Comparison of ENCODE assay signal across 33 cellular contexts in the genomic region with DNA sequence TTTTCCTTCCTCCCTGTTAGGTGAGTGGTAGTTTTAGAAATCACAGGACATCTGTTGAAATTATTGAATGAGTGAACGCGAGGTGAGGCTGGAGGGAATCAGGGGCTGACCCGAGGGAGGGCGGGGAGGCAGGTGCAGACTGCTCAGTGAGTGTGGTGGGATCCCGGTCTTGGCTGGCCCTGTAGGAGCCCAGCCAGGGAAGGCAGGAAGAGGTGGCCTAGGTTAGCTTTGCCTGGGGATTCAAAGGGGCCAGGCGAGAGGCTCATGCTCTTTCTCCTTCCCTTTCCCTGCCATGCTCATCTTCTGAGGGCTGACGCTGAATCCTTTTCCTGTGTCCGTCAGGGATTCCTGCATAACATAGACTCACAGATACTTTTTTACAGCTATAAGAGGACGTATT. TPM values are rescaled to one million over a fixed set of nuclear protein-coding genes. Genes with fewer than 3 reads are reported as not detected.
"Had no signal": no experiment of that assay in that cellular context is flagged by ENCODE, and none has a peak within 500 bp of the region (broad histone marks: within the 10 kb centered on the region; RNA-seq: fewer than 3 reads in every experiment).

No MANE protein-coding gene starts in this region.

- DNase-seq: activated CD4-positive, alpha-beta memory T cell treated with anti-CD3 and anti-CD28 coated beads, Interleukin-2, amount 10 ng/mL, durations not matched to agents 7 days and 5 days; activated CD4-positive, alpha-beta T cell treated with anti-CD3 and anti-CD28 coated beads for 1 hour; activated CD4-positive, alpha-beta T cell treated with anti-CD3 and anti-CD28 coated beads for 4 hours; activated CD4-positive, alpha-beta T cell treated with anti-CD3 and anti-CD28 coated beads, Interleukin-2, amount 10 ng/mL, durations not matched to agents 7 days and 5 days; activated CD4-positive, alpha-beta T cell treated with anti-CD3 and anti-CD28 coated beads, Interleukin-2, amount 50 U/mL, for 4 hours; activated effector memory CD4-positive, alpha-beta T cell treated with Interleukin-2 at 50 U/mL for 16 hours; activated gamma-delta T cell treated with Interleukin-2 at 50 U/mL for 16 hours; activated naive CD4-positive, alpha-beta T cell treated with Interleukin-2 at 50 U/mL for 16 hours; activated naive CD8-positive, alpha-beta T cell treated with anti-CD3 and anti-CD28 coated beads for 36 hours; activated naive CD8-positive, alpha-beta T cell treated with anti-CD3 and anti-CD28 coated beads, Interleukin-2, amount 50 U/mL, for 24 hours; activated T-cell treated with anti-CD3 and anti-CD28 coated beads, Interleukin-2, amount 50 U/mL, for 4 hours; adrenal gland; amygdala; aorta; body of pancreas; caudate nucleus; cortex of kidney; dermis blood vessel endothelial cell; effector CD4-positive, alpha-beta T cell; effector memory CD8-positive, alpha-beta T cell; esophagus squamous epithelium; foreskin melanocyte; heart right ventricle; T-helper 2 cell had no signal

- H3K9me3 ChIP-seq: adrenal gland, body of pancreas, esophagus squamous epithelium, gastroesophageal sphincter, heart right ventricle had no signal

- H3K4me1 ChIP-seq: adrenal gland, esophagus squamous epithelium, gastroesophageal sphincter, heart right ventricle had no signal

- H3K4me3 Mint-ChIP-seq: activated CD4-positive, alpha-beta memory T cell treated with anti-CD3 and anti-CD28 coated beads, Interleukin-2, amount 10 ng/mL, durations not matched to agents 7 days and 5 days; activated CD4-positive, alpha-beta T cell treated with anti-CD3 and anti-CD28 coated beads, Interleukin-2, amount 10 ng/mL, durations not matched to agents 7 days and 5 days; activated naive CD4-positive, alpha-beta T cell treated with anti-CD3 and anti-CD28 coated beads, Interleukin-2, amount 50 U/mL, for 24 hours; activated naive CD8-positive, alpha-beta T cell treated with anti-CD3 and anti-CD28 coated beads for 36 hours; activated naive CD8-positive, alpha-beta T cell treated with anti-CD3 and anti-CD28 coated beads, Interleukin-2, amount 50 U/mL, for 24 hours; activated T-cell treated with anti-CD3 and anti-CD28 coated beads, Interleukin-2, amount 50 U/mL, for 4 hours; activated T-helper 17 cell treated with anti-CD3 and anti-CD28 coated beads, Interleukin-2, amount 50 U/mL, for 72 hours; effector memory CD8-positive, alpha-beta T cell had no signal

- H3K27me3 ChIP-seq: adrenal gland, body of pancreas, gastroesophageal sphincter had no signal

- H3K4me3 ChIP-seq: adrenal gland, body of pancreas, esophagus squamous epithelium, gastroesophageal sphincter, heart right ventricle had no signal

- H3K36me3 Mint-ChIP-seq: activated naive CD4-positive, alpha-beta T cell treated with anti-CD3 and anti-CD28 coated beads, Interleukin-2, amount 50 U/mL, for 24 hours; activated naive CD8-positive, alpha-beta T cell treated with anti-CD3 and anti-CD28 coated beads for 36 hours had no signal

- H3K36me3 ChIP-seq: adrenal gland, esophagus squamous epithelium, gastroesophageal sphincter, heart right ventricle had no signal

- H3K4me1 Mint-ChIP-seq: activated CD4-positive, alpha-beta memory T cell treated with anti-CD3 and anti-CD28 coated beads, Interleukin-2, amount 10 ng/mL, durations not matched to agents 7 days and 5 days; activated CD4-positive, alpha-beta T cell treated with anti-CD3 and anti-CD28 coated beads, Interleukin-2, amount 10 ng/mL, durations not matched to agents 7 days and 5 days; activated naive CD4-positive, alpha-beta T cell treated with anti-CD3 and anti-CD28 coated beads, Interleukin-2, amount 50 U/mL, for 24 hours; activated naive CD8-positive, alpha-beta T cell treated with anti-CD3 and anti-CD28 coated beads, Interleukin-2, amount 50 U/mL, for 24 hours; activated T-helper 17 cell treated with anti-CD3 and anti-CD28 coated beads, Interleukin-2, amount 50 U/mL, for 72 hours had no signal

- H3K9me3 Mint-ChIP-seq: activated CD4-positive, alpha-beta memory T cell treated with anti-CD3 and anti-CD28 coated beads, Interleukin-2, amount 10 ng/mL, durations not matched to agents 7 days and 5 days; activated CD4-positive, alpha-beta T cell treated with anti-CD3 and anti-CD28 coated beads, Interleukin-2, amount 10 ng/mL, durations not matched to agents 7 days and 5 days; activated naive CD4-positive, alpha-beta T cell treated with anti-CD3 and anti-CD28 coated beads, Interleukin-2, amount 50 U/mL, for 24 hours; activated naive CD8-positive, alpha-beta T cell treated with anti-CD3 and anti-CD28 coated beads for 36 hours; activated naive CD8-positive, alpha-beta T cell treated with anti-CD3 and anti-CD28 coated beads, Interleukin-2, amount 50 U/mL, for 24 hours; activated T-cell treated with anti-CD3 and anti-CD28 coated beads, Interleukin-2, amount 50 U/mL, for 4 hours; activated T-helper 17 cell treated with anti-CD3 and anti-CD28 coated beads, Interleukin-2, amount 50 U/mL, for 72 hours; effector memory CD8-positive, alpha-beta T cell had no signal

- H3K27ac Mint-ChIP-seq: activated CD4-positive, alpha-beta memory T cell treated with anti-CD3 and anti-CD28 coated beads, Interleukin-2, amount 10 ng/mL, durations not matched to agents 7 days and 5 days; activated CD4-positive, alpha-beta T cell treated with anti-CD3 and anti-CD28 coated beads, Interleukin-2, amount 10 ng/mL, durations not matched to agents 7 days and 5 days; activated naive CD4-positive, alpha-beta T cell treated with anti-CD3 and anti-CD28 coated beads, Interleukin-2, amount 50 U/mL, for 24 hours; activated naive CD8-positive, alpha-beta T cell treated with anti-CD3 and anti-CD28 coated beads for 36 hours; activated naive CD8-positive, alpha-beta T cell treated with anti-CD3 and anti-CD28 coated beads, Interleukin-2, amount 50 U/mL, for 24 hours; activated T-helper 17 cell treated with anti-CD3 and anti-CD28 coated beads, Interleukin-2, amount 50 U/mL, for 72 hours; effector memory CD8-positive, alpha-beta T cell had no signal

- H3K27ac ChIP-seq: adrenal gland, body of pancreas, epithelial cell of prostate, esophagus squamous epithelium, gastroesophageal sphincter, heart right ventricle had no signal

- FAIRE-seq: colon, endometrium, endothelial cell of umbilical vein had no signal

- ATAC-seq: activated naive CD8-positive, alpha-beta T cell treated with anti-CD3 and anti-CD28 coated beads, Interleukin-2, amount 50 U/mL, for 24 hours; activated T-cell treated with anti-CD3 and anti-CD28 coated beads, Interleukin-2, amount 50 U/mL, for 4 hours; activated T-helper 17 cell treated with anti-CD3 and anti-CD28 coated beads, Interleukin-2, amount 50 U/mL, for 72 hours; body of pancreas; effector memory CD8-positive, alpha-beta T cell; gastroesophageal sphincter; heart right ventricle had no signal

RNA-seq across cellular contexts. Expression of gene CACNA1D, which starts 15.1 kb away (rescaled TPM):
- total RNA-seq: activated naive CD8-positive, alpha-beta T cell treated with anti-CD3 and anti-CD28 coated beads for 36 hours; dermis blood vessel endothelial cell; endothelial cell of umbilical vein; fibroblast of villous mesenchyme; glomerular endothelial cell had no signal
